In the genomic region with DNA sequence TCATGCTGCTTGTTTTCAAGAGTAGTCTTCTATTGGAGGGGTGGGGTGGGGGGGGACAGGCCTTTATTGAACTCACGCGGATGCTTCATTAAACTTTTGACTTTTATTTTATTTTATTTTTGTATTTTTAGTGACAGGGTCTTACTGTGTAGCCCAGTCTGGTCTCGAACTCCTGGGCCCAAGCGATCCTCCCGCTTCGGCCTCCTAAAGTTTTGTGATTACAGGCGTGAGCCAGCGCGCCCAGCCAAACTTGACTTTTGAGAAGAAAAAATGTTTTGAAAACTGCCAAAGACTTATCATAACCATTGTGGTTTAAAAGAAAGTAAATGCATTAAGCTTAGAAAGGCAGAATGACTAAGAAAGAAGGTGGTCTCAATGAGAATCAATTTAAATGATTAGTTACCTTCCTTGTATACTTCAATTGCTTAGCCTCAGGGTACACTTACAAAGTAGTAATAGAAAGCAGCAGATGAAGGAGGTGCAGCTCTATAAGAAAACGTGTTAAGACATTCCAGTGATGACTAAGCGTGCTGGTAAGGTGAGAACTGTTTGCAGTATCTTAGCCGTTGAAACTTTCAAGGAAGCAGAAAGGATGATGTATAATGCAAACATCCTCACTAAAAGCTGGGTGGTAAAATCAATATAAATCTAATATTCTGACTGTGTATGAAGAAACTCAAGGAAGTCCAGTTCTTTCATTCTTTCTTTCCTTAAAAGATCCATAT, we compare ENCODE assay signal across 9 cellular contexts. TPM values are rescaled to one million over a fixed set of nuclear protein-coding genes. Genes with fewer than 3 reads are reported as not detected.
A peak's percentile ranks its signal among the peaks of the same experiment; 100 is the strongest.
DNase-seq lines count a peak whose midpoint lies in the region; ATAC-seq and TF ChIP-seq lines count a peak whose summit lies in the region.
"Had no signal": no experiment of that assay in that cellular context is flagged by ENCODE, and none has a peak within 500 bp of the region (broad histone marks: within the 10 kb centered on the region; RNA-seq: fewer than 3 reads in every experiment).

No MANE protein-coding gene starts in this region.

- DNase-seq in ELR (ENCODE audit: low read depth) (peak; percentile 90), NCI-H460 (ENCODE audit: extremely low read depth, low read depth) (peak; percentile 54), choroid plexus epithelial cell (ENCODE audit: low read depth) (peak; percentile 85), cerebellar nuclear complex (lab: John Stamatoyannopoulos, UW) (no peak), NCI-H1092 treated with DMSO at 0.1 percent for 48 hours (lab: John Stamatoyannopoulos, UW) (no peak)
- no peak for DNase-seq in naive thymus-derived CD4-positive, alpha-beta T cell
- no peak for DNase-seq in effector memory CD4-positive, alpha-beta T cell

- H3K27me3 Mint-ChIP-seq in naive thymus-derived CD4-positive, alpha-beta T cell, result peaks cover 0 to 10% (median 0%) of the 10 kb centered on the region in 5 donors

- H3K4me1 ChIP-seq in naive thymus-derived CD4-positive, alpha-beta T cell (ENCODE audit: control insufficient read depth in 2 of 2, insufficient read depth in 2 of 2, low read length in 2 of 2), result peaks cover 13 to 17% of the 10 kb centered on the region in 2 donors
- peaks cover 25% of the 10 kb centered on the region for H3K4me1 ChIP-seq in effector memory CD4-positive, alpha-beta T cell (ENCODE audit: control insufficient read depth, insufficient read depth, low read length, poor library complexity, severe bottlenecking)

- peaks cover 0 to 2% (median 0%) of the 10 kb centered on the region in 11 donors for H3K9me3 Mint-ChIP-seq in naive thymus-derived CD4-positive, alpha-beta T cell

- intact Hi-C loops in naive thymus-derived CD4-positive, alpha-beta T cell (cut with micrococcal nuclease), result loop anchor here (5.0 to 10.0 kb wide), 6 partner anchors 101 to 1356 kb away; a partner anchor contains a TSS

- H3K4me3 Mint-ChIP-seq in naive thymus-derived CD4-positive, alpha-beta T cell, result peak overlapping the region; percentile 92 to 99 (median 97)

- H3K4me3 ChIP-seq in choroid plexus epithelial cell (ENCODE audit: low read depth, low read length), result peak overlapping the region; percentile 94
- peak overlapping the region; percentile 85 for H3K4me3 ChIP-seq in naive thymus-derived CD4-positive, alpha-beta T cell (ENCODE audit: low read length)
- H3K4me3 ChIP-seq in effector memory CD4-positive, alpha-beta T cell (ENCODE audit: insufficient read depth, low read depth, low read length, poor library complexity, severe bottlenecking), result no peak overlapping the region

- CTCF ChIA-PET in naive thymus-derived CD4-positive, alpha-beta T cell (lab: Charles Lee), result interaction anchor here (1.2 kb wide), 1 partner anchor 24 kb away, joined by 6 read pairs; no protein-coding TSS in a partner anchor

- H3K9me3 ChIP-seq in naive thymus-derived CD4-positive, alpha-beta T cell (ENCODE audit: control insufficient read depth in 2 of 3, low read length in 3 of 3), result no peaks in the 10 kb centered on the region
- H3K9me3 ChIP-seq in effector memory CD4-positive, alpha-beta T cell (ENCODE audit: control insufficient read depth, low read length), result no peaks in the 10 kb centered on the region

- POLR2A ChIA-PET in naive thymus-derived CD4-positive, alpha-beta T cell (lab: Charles Lee), result interaction anchor here (0.6 to 7.6 kb wide), 6 partner anchors 9 to 547 kb away, joined by 3 to 153 read pairs (median 4); a partner anchor contains a TSS

- peaks cover 30 to 48% (median 44%) of the 10 kb centered on the region in 7 donors for H3K4me1 Mint-ChIP-seq in naive thymus-derived CD4-positive, alpha-beta T cell

- H3K36me3 Mint-ChIP-seq in naive thymus-derived CD4-positive, alpha-beta T cell, result peaks cover 0 to 3% (median 0%) of the 10 kb centered on the region in 5 donors

- peak overlapping the region; percentile 69 to 99 (median 99) for H3K27ac Mint-ChIP-seq in naive thymus-derived CD4-positive, alpha-beta T cell

- H3K36me3 ChIP-seq in naive thymus-derived CD4-positive, alpha-beta T cell (ENCODE audit: control insufficient read depth in 2 of 3, insufficient read depth in 3 of 3, low read length in 3 of 3), result peaks cover 0 to 5% (median 0%) of the 10 kb centered on the region in 3 experiments
- no peaks in the 10 kb centered on the region for H3K36me3 ChIP-seq in effector memory CD4-positive, alpha-beta T cell (ENCODE audit: control insufficient read depth, insufficient read depth, low read length)

- TF ChIP-seq CTCF in choroid plexus epithelial cell (conservative IDR thresholded peaks at IDR 0.05; ENCODE audit: low read depth, low read length), result no peak

- H3K27me3 ChIP-seq in naive thymus-derived CD4-positive, alpha-beta T cell (ENCODE audit: control insufficient read depth in 2 of 2, insufficient read depth in 2 of 2, low read length in 2 of 2), result no peaks in the 10 kb centered on the region
- H3K27me3 ChIP-seq in effector memory CD4-positive, alpha-beta T cell (replicated peaks; ENCODE audit: control insufficient read depth, insufficient read depth, low read length, poor library complexity, severe bottlenecking), result no peaks in the 10 kb centered on the region

- ATAC-seq in naive thymus-derived CD4-positive, alpha-beta T cell, result no peak
- no peak for ATAC-seq in GM18868 (IDR thresholded peaks at IDR 0.05; ENCODE audit: unreplicated experiment)

- peak overlapping the region; percentile 91 for H3K27ac ChIP-seq in naive thymus-derived CD4-positive, alpha-beta T cell (ENCODE audit: low read depth, low read length)
- no peak overlapping the region for H3K27ac ChIP-seq in effector memory CD4-positive, alpha-beta T cell (ENCODE audit: insufficient read depth, low read length, poor library complexity, severe bottlenecking)

RNA-seq across cellular contexts. Expression of a gene that starts 1.2 kb away (rescaled TPM):
- total RNA-seq in NCI-H460 (2014; rRNA removed; shearing (Covaris generic)), result 77.8 and 82.8 TPM in 2 replicates
- 55.2 and 55.4 TPM in 2 replicates for polyA plus RNA-seq in NCI-H460 (2014; cell fraction: nucleus; rRNA removed)
- 100 to 1,000 TPM in 4 of 5 experiments, 10 to 100 TPM in 1; 84.7 to 197 (median 136) TPM for total RNA-seq in naive thymus-derived CD4-positive, alpha-beta T cell
- polyA plus RNA-seq in naive thymus-derived CD4-positive, alpha-beta T cell, result 10 to 100 TPM; 49.0 to 66.0 TPM

RNA-seq across cellular contexts. Expression of a gene that starts 10.0 kb away (rescaled TPM):
- 8.9 and 9.0 TPM in 2 replicates for total RNA-seq in NCI-H460 (2014; rRNA removed; shearing (Covaris generic))
- polyA plus RNA-seq in NCI-H460 (2014; cell fraction: nucleus; rRNA removed), result 4.1 and 8.2 TPM in 2 replicates
- total RNA-seq in naive thymus-derived CD4-positive, alpha-beta T cell, result 1 to 10 TPM; 2.9 to 8.0 (median 5.3) TPM
- polyA plus RNA-seq in naive thymus-derived CD4-positive, alpha-beta T cell, result 1 to 10 TPM; 2.2 to 5.0 TPM

RNA-seq across cellular contexts. Expression of a gene that starts 27.7 kb away (rescaled TPM):
- not detected in 2 replicates for total RNA-seq in NCI-H460 (2014; rRNA removed; shearing (Covaris generic))
- polyA plus RNA-seq in NCI-H460 (2014; cell fraction: nucleus; rRNA removed), result not detected in 2 replicates
- not detected for total RNA-seq in naive thymus-derived CD4-positive, alpha-beta T cell
- polyA plus RNA-seq in naive thymus-derived CD4-positive, alpha-beta T cell, result under 1 TPM in 1 of 2 donors, not detected in 1; 0.06 TPM
- total RNA-seq: subcutaneous adipose tissue had no signal

RNA-seq across cellular contexts. Expression of a gene that starts 50.9 kb away (rescaled TPM):
- not detected in 2 replicates for total RNA-seq in NCI-H460 (2014; rRNA removed; shearing (Covaris generic))
- polyA plus RNA-seq in NCI-H460 (2014; cell fraction: nucleus; rRNA removed), result not detected in 2 replicates
- total RNA-seq in naive thymus-derived CD4-positive, alpha-beta T cell, result 100 to 1,000 TPM in 1 of 5 experiments, 10 to 100 TPM in 4; 41.7 to 111 (median 52.9) TPM
- polyA plus RNA-seq in naive thymus-derived CD4-positive, alpha-beta T cell, result 10 to 100 TPM; 12.0 to 13.6 TPM

Comparison
In these comparisons a context has a peak if more than half of its experiments do, and no peak if none do; other contexts are left out.
1. DNase-seq: peak in ELR (single experiment), NCI-H460 (single experiment) and choroid plexus epithelial cell (single experiment); none in naive thymus-derived CD4-positive, alpha-beta T cell (0 of 9), effector memory CD4-positive, alpha-beta T cell (0 of 3), cerebellar nuclear complex (0 of 2) and NCI-H1092 treated with DMSO at 0.1 percent for 48 hours (single experiment).